Comparison of ENCODE assay signal across 20 cellular contexts in the genomic region with DNA sequence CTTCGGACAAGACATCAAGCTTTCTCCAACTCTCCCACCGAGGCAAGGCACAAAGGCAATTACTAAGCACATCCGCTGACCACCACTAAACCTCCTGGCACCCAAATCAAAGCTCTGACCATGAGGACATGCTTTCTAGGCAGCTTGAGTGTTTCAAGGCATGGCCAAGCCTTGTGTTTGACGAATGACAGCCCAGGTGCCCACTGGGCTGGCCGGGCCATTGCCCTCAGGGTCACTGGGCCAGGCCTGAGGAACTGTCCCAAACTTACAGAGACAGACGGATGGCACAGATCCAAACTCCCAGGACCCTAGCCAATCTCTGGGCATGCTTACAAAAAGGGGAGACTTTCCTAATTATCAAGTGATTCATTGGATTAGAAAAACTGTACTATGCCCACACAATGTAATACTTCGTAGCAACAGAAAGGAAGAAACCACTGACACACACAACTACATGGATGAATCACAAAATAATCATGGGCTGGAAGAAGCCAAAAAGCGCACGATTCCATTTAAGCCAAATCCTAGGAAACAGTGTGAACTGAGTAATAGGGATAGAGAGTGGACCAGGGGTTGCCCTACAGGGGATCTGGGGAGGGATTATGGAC. TPM values are rescaled to one million over a fixed set of nuclear protein-coding genes. Genes with fewer than 3 reads are reported as not detected.
DNase-seq lines count a peak whose midpoint lies in the region; ATAC-seq and TF ChIP-seq lines count a peak whose summit lies in the region.
"Had no signal": no experiment of that assay in that cellular context is flagged by ENCODE, and none has a peak within 500 bp of the region (broad histone marks: within the 10 kb centered on the region; RNA-seq: fewer than 3 reads in every experiment).

No MANE protein-coding gene starts in this region.

- peaks cover 3% of the 10 kb centered on the region for H3K27me3 Mint-ChIP-seq in HFFc6 (ENCODE audit: insufficient read depth)

- H3K4me3 Mint-ChIP-seq in HFFc6 = no peak overlapping the region
- H3K4me3 Mint-ChIP-seq: activated CD4-positive, alpha-beta T cell treated with anti-CD3 and anti-CD28 coated beads, Interleukin-2, amount 10 ng/mL, durations not matched to agents 24 days and 14 days; activated naive CD8-positive, alpha-beta T cell; naive thymus-derived CD4-positive, alpha-beta T cell had no signal

- no peaks in the 10 kb centered on the region for H3K36me3 Mint-ChIP-seq in HFFc6 (ENCODE audit: low read depth)
- H3K36me3 Mint-ChIP-seq: activated naive CD8-positive, alpha-beta T cell; naive thymus-derived CD4-positive, alpha-beta T cell had no signal

- H3K27ac ChIP-seq in angular gyrus (ENCODE audit: low read depth, low read length) = peak overlapping the region; percentile 60
- H3K27ac ChIP-seq: colonic mucosa, psoas muscle, SJCRH30 had no signal

- H3K4me1 Mint-ChIP-seq in HFFc6 (ENCODE audit: low read depth) = peaks cover 59% of the 10 kb centered on the region

- peak overlapping the region; percentile 46 for H3K27ac Mint-ChIP-seq in HFFc6
- H3K27ac Mint-ChIP-seq: activated CD4-positive, alpha-beta T cell treated with anti-CD3 and anti-CD28 coated beads, Interleukin-2, amount 10 ng/mL, durations not matched to agents 24 days and 14 days; activated naive CD8-positive, alpha-beta T cell had no signal

- no peak for ATAC-seq in GM21526 (IDR thresholded peaks at IDR 0.05; ENCODE audit: low FRiP score, unreplicated experiment)
- no peak for ATAC-seq in HG03025 (IDR thresholded peaks at IDR 0.05; ENCODE audit: low FRiP score, unreplicated experiment)
- ATAC-seq: left ventricle myocardium superior; naive thymus-derived CD4-positive, alpha-beta T cell; psoas muscle had no signal

- no peaks in the 10 kb centered on the region for H3K9me3 Mint-ChIP-seq in HFFc6
- H3K9me3 Mint-ChIP-seq: activated CD4-positive, alpha-beta T cell treated with anti-CD3 and anti-CD28 coated beads, Interleukin-2, amount 10 ng/mL, durations not matched to agents 24 days and 14 days; naive thymus-derived CD4-positive, alpha-beta T cell had no signal

- DNase-seq in HFFc6 = peak; percentile 57
- DNase-seq in fibroblast of gingiva (ENCODE audit: low read depth) = peak; percentile 10
- peak; percentile 32 for DNase-seq in posterior vena cava (ENCODE audit: low spot score)
- no peak for DNase-seq in stimulated activated naive CD4-positive, alpha-beta T cell treated with Interleukin-2 at 50 U/mL for 16 hours (lab: John Stamatoyannopoulos, UW)
- no peak for DNase-seq in AG08396 (ENCODE audit: low spot score)
- DNase-seq: activated CD4-positive, alpha-beta T cell treated with anti-CD3 and anti-CD28 coated beads, Interleukin-2, amount 10 ng/mL, durations not matched to agents 24 days and 14 days; activated T-cell treated with anti-CD3 and anti-CD28 coated beads, Interleukin-2, amount 50 U/mL, for 1 hour; colonic mucosa; esophagus squamous epithelium; KG1; left ventricle myocardium superior; naive thymus-derived CD4-positive, alpha-beta T cell; NCI-H1436 treated with DMSO at 0.1 percent for 48 hours; psoas muscle; SJCRH30; T-helper 9 cell had no signal

- no peak for TF ChIP-seq CTCF in HFFc6 (IDR thresholded peaks at IDR 0.05)

- intact Hi-C loops in posterior vena cava (cut with DNase I) = no loop called here

RNA-seq across cellular contexts. Expression of a gene that starts 20.2 kb away (rescaled TPM):
- total RNA-seq in HFFc6 (2021; fragmentation: NEBNext Ultra II Directional; extraction: Animal tissue kit (Norgen Biotek cat#: 25700)) = not detected
- total RNA-seq in posterior vena cava = 1 to 10 TPM; 3.5 to 6.8 TPM
- total RNA-seq: SJCRH30 had no signal

Comparison
In these comparisons a context has a peak if more than half of its experiments do, and no peak if none do; other contexts are left out.
1. DNase-seq: peak in HFFc6 (single experiment), fibroblast of gingiva (single experiment) and posterior vena cava (single experiment); none in stimulated activated naive CD4-positive, alpha-beta T cell treated with Interleukin-2 at 50 U/mL for 16 hours (single experiment) and AG08396 (single experiment).
2. RNA of a gene that starts 20.2 kb away (total RNA-seq): 3.5 to 6.8 TPM in posterior vena cava; not detected in HFFc6; every median in the first group is over 4 times any median in the second.